2 cellular contexts compared by ENCODE assay signal in genomic region chr10:66183028-66183427, GRCh38.
TF ChIP-seq lines count a peak whose summit lies in the region.

No MANE protein-coding gene starts in this region.

TF ChIP-seq in HepG2, 621 proteins besides CTCF, POLR2A, EP300 and RAD21:
- TF ChIP-seq ZBTB40 (IDR thresholded peaks at IDR 0.05) (peak; percentile 36; the same call in 1 of the 2 replicates), ZBTB40 (CRISPR knock-in tag; IDR thresholded peaks at IDR 0.05) (peak; percentile 90; the same call in 1 of the 2 replicates), GMEB1 (CRISPR knock-in tag; IDR thresholded peaks at IDR 0.05; ENCODE audit: borderline replicate concordance) (no peak)

TF ChIP-seq in GM12878, 131 proteins besides CTCF, POLR2A, EP300 and RAD21 (continued from another document):
- TF ChIP-seq ZBTB40 (IDR thresholded peaks at IDR 0.05; ENCODE audit: borderline replicate concordance) = peak; percentile 62
- no peak for TF ChIP-seq CHD2 (IDR thresholded peaks at IDR 0.05; ENCODE audit: borderline replicate concordance, low read depth, low read length)
- no peak for TF ChIP-seq YY1 (IDR thresholded peaks at IDR 0.05; ENCODE audit: low read depth, low read length)
- TF ChIP-seq ELK1 (IDR thresholded peaks at IDR 0.05; ENCODE audit: low read depth, low read length) = no peak
- no peak for TF ChIP-seq YBX1 (IDR thresholded peaks at IDR 0.05)
